In genomic region chr9:121366793-121367192, GRCh38 we compare ENCODE assay signal across 8 cellular contexts. TPM values are rescaled to one million over a fixed set of nuclear protein-coding genes. Genes with fewer than 3 reads are reported as not detected.
DNase-seq lines count a peak whose midpoint lies in the region; ATAC-seq and TF ChIP-seq lines count a peak whose summit lies in the region.
"Not testable (repeated sequence)": the region's sequence is repeated elsewhere in the genome, so short reads cannot be mapped to it uniquely, and the experiment has no call there.

No MANE protein-coding gene starts in this region.

- H3K27me3 Mint-ChIP-seq in T-cell; natural killer cell (ENCODE audit: low read depth in 2 of 2): not testable (repeated sequence)

- not testable (repeated sequence) for H3K36me3 ChIP-seq in ACC112 (ENCODE audit: insufficient read depth, low read length); ascending aorta; hepatocyte (replicated peaks; ENCODE audit: insufficient read depth, low read depth)
- H3K36me3 ChIP-seq in spleen (peaks cover 0 to 20% (median 0%) of the 10 kb centered on the region in 6 donors), upper lobe of left lung (peaks cover 0 to 16% (median 0%) of the 10 kb centered on the region in 4 donors)

- H3K4me3 ChIP-seq in ACC112 (ENCODE audit: low read depth, low read length): peak overlapping the region; percentile 96
- peak overlapping the region in 1 of 2 donors; percentile 81 for H3K4me3 ChIP-seq in ascending aorta
- H3K4me3 ChIP-seq in hepatocyte: not testable (repeated sequence)
- H3K4me3 ChIP-seq in spleen: peak overlapping the region in 5 of 8 donors; percentile 70 to 94 (median 88)
- peak overlapping the region in 3 of 4 donors; percentile 66 to 79 (median 78) for H3K4me3 ChIP-seq in upper lobe of left lung

- peak overlapping the region; percentile 12 to 75 for H3K27ac Mint-ChIP-seq in T-cell
- H3K27ac Mint-ChIP-seq in natural killer cell: peak overlapping the region; percentile 93 to 94

- TF ChIP-seq EP300 in upper lobe of left lung (IDR thresholded peaks at IDR 0.05): not testable (repeated sequence)

- TF ChIP-seq POLR2A in erythroblast (IDR thresholded peaks at IDR 0.05; ENCODE audit: low read length); spleen (IDR thresholded peaks at IDR 0.05); upper lobe of left lung (IDR thresholded peaks at IDR 0.05): not testable (repeated sequence)

- not testable (repeated sequence) for H4K20me1 ChIP-seq in hepatocyte (ENCODE audit: insufficient read depth, poor library complexity, severe bottlenecking)

- peaks cover 45 to 79% (median 68%) of the 10 kb centered on the region in 3 donors for H3K4me1 Mint-ChIP-seq in T-cell
- H3K4me1 Mint-ChIP-seq in natural killer cell: peaks cover 75 to 80% of the 10 kb centered on the region in 2 donors

- not testable (repeated sequence) for TF ChIP-seq CTCF in ascending aorta (IDR thresholded peaks at IDR 0.05); hepatocyte (IDR thresholded peaks at IDR 0.05; ENCODE audit: poor library complexity); natural killer cell (IDR thresholded peaks at IDR 0.05); spleen (IDR thresholded peaks at IDR 0.05 in 8 of 11, conservative IDR thresholded peaks at IDR 0.05 in 3 of 11); upper lobe of left lung (IDR thresholded peaks at IDR 0.05)

- H3K4me3 Mint-ChIP-seq in T-cell (peak overlapping the region in 2 of 3 donors; percentile 47 to 64), natural killer cell (peak overlapping the region; percentile 62)

- POLR2A ChIA-PET in T-cell (lab: Charles Lee): interaction anchor here in 1 of 2 donors (0.6 kb wide), 1 partner anchor 245 kb away, joined by 3 read pairs; no protein-coding TSS in a partner anchor

- H3K4me1 ChIP-seq in ACC112 (ENCODE audit: control insufficient read depth, insufficient read depth, low read length, unreplicated experiment): peaks cover 67% of the 10 kb centered on the region
- H3K4me1 ChIP-seq in ascending aorta: peaks cover 19 to 47% of the 10 kb centered on the region in 2 donors
- H3K4me1 ChIP-seq in hepatocyte (ENCODE audit: insufficient read depth): peaks cover 51% of the 10 kb centered on the region
- H3K4me1 ChIP-seq in spleen: peaks cover 23 to 93% (median 79%) of the 10 kb centered on the region in 6 donors
- H3K4me1 ChIP-seq in upper lobe of left lung: peaks cover 70 to 81% (median 74%) of the 10 kb centered on the region in 4 donors

- peak overlapping the region; percentile 78 for H3K4me2 ChIP-seq in hepatocyte

- not testable (repeated sequence) for H3K36me3 Mint-ChIP-seq in T-cell, natural killer cell

- H3K9me3 Mint-ChIP-seq in T-cell, natural killer cell: not testable (repeated sequence)

- intact Hi-C loops in ascending aorta (cut with DNase I); natural killer cell (cut with micrococcal nuclease); spleen (cut with DNase I; ENCODE audit: low total_unique reads): not testable (repeated sequence)

- not testable (repeated sequence) for H3K9me3 ChIP-seq in ascending aorta; hepatocyte (ENCODE audit: low read depth); spleen; upper lobe of left lung

- not testable (repeated sequence) for ATAC-seq in T-cell (replicated peaks in 1 of 4); natural killer cell; upper lobe of left lung (ENCODE audit: low FRiP score in 2 of 2)

- DNase-seq in T-cell; ascending aorta (ENCODE audit: low spot score in 2 of 2); hepatocyte (ENCODE audit: low spot score); natural killer cell; spleen; upper lobe of left lung: not testable (repeated sequence)
- peak; percentile 17 to 34 for DNase-seq in erythroblast (lab: John Stamatoyannopoulos, UW)

- H3K27me3 ChIP-seq in ACC112 (ENCODE audit: insufficient read depth, low read length); ascending aorta; hepatocyte; spleen (replicated peaks in 1 of 7); upper lobe of left lung: not testable (repeated sequence)

- CTCF ChIA-PET in T-cell (lab: Charles Lee): interaction anchor here in 1 of 2 donors (0.6 kb wide), 1 partner anchor 185 kb away, joined by 3 read pairs; no protein-coding TSS in a partner anchor

- H3K9me2 ChIP-seq in hepatocyte (replicated peaks; ENCODE audit: insufficient read depth): not testable (repeated sequence)

- H3K27ac ChIP-seq in ACC112 (ENCODE audit: low read depth, low read length): not testable (repeated sequence)
- H3K27ac ChIP-seq in ascending aorta (peak overlapping the region; percentile 96 to 98), hepatocyte (peak overlapping the region; percentile 85), spleen (peak overlapping the region in 7 of 8 donors; percentile 92 to 97 (median 96)), upper lobe of left lung (peak overlapping the region; percentile 94 to 99 (median 96))

- not testable (repeated sequence) for H2AFZ ChIP-seq in ACC112 (ENCODE audit: low read length, unreplicated experiment); hepatocyte

- WGBS in hepatocyte (ENCODE audit: low lambda C conversion rate, missing lambda C conversion rate): 72% methylated on average over 5 of the region's 5 CpGs
- WGBS in spleen, 5 donors: 69 to 77% (median 74%) methylated on average over 5 of the region's 5 CpGs
- 65 to 66% methylated on average over 5 of the region's 5 CpGs for WGBS in upper lobe of left lung, 2 donors

- peaks cover 71% of the 10 kb centered on the region for H3K79me2 ChIP-seq in ACC112 (ENCODE audit: control insufficient read depth, insufficient read depth, low read length, unreplicated experiment)
- H3K79me2 ChIP-seq in hepatocyte: peaks cover 57% of the 10 kb centered on the region

RNA-seq across cellular contexts. Expression of gene STOM, which starts 3.3 kb away (rescaled TPM):
- total RNA-seq in T-cell (10 to 100 TPM; 24.2 to 73.9 (median 57.8) TPM), ascending aorta (306 TPM), hepatocyte (130 and 156 TPM in 2 replicates), natural killer cell (100 to 1,000 TPM; 185 to 241 (median 189) TPM), spleen (100 to 1,000 TPM; 265 to 493 (median 335) TPM), upper lobe of left lung (100 to 1,000 TPM in 5 of 6 donors, 10 to 100 TPM in 1; 96.4 to 480 (median 362) TPM)
- polyA plus RNA-seq in hepatocyte (85.5 and 93.7 TPM in 2 replicates), spleen (10 to 100 TPM; 42.7 to 91.6 (median 80.7) TPM)
